In the genomic region with DNA sequence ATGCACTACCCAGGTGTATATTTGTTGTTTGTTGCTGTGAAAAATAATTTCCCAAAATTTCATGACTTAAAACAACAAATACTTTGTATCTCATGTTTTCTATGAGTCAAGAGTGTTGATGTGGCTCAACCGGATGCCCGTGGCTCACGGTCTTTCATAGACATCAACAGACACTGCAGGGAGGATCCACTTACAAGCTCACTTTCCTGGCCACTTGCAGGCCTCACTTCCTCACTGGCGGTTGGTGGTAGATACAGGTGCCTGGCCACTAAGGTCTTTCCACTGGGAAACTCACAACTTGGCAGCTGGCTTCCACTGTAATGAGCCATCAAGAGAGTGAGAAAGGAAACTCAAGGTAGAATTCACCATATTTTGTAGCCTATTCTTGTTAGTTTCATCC, we compare ENCODE assay signal across 10 cellular contexts.
DNase-seq lines count a peak whose midpoint lies in the region; ATAC-seq, FAIRE-seq and TF ChIP-seq lines count a peak whose summit lies in the region.
"Had no signal": no experiment of that assay in that cellular context is flagged by ENCODE, and none has a peak within 500 bp of the region (broad histone marks: within the 10 kb centered on the region; RNA-seq: fewer than 3 reads in every experiment).

No MANE protein-coding gene starts in this region.

- peak in 2 of 3 donors; percentile 23 to 41 for DNase-seq in right cardiac atrium
- DNase-seq in left ventricle myocardium inferior: no peak
- DNase-seq in IMR-90: no peak
- DNase-seq in H1 (ENCODE audit: low read depth in 1 of 2, low spot score in 2 of 2): no peak
- no peak for DNase-seq in effector memory CD8-positive, alpha-beta T cell
- no peak for DNase-seq in anterior cingulate cortex (lab: John Stamatoyannopoulos, UW)
- no peak for DNase-seq in NCI-H774 (lab: John Stamatoyannopoulos, UW)
- no peak for DNase-seq in activated gamma-delta T cell treated with Interleukin-2 at 50 U/mL for 16 hours
- DNase-seq: activated T-cell treated with anti-CD3 and anti-CD28 coated beads, Interleukin-2, amount 50 U/mL, for 4 hours; caudate nucleus had no signal

- H3K9ac ChIP-seq in IMR-90 (ENCODE audit: low read depth, low read length) (no peak overlapping the region), H1 (replicated peaks in 1 of 4; ENCODE audit: extremely low read depth in 1 of 4, low read depth in 3 of 4, low read length in 3 of 4) (no peak overlapping the region)

- no peak overlapping the region for H2BK12ac ChIP-seq in H1 (ENCODE audit: low read depth, low read length)

- intact Hi-C loops in right cardiac atrium (cut with DNase I) (no loop called here), left ventricle myocardium inferior (cut with micrococcal nuclease) (no loop called here), IMR-90 (cut with micrococcal nuclease) (no loop called here)

- H3K36me3 ChIP-seq in left ventricle myocardium inferior (no peaks in the 10 kb centered on the region), IMR-90 (ENCODE audit: control insufficient read depth, insufficient read depth, low read length) (no peaks in the 10 kb centered on the region), H1 (ENCODE audit: control insufficient read depth in 2 of 4, insufficient read depth in 4 of 4, low read length in 3 of 4) (no peaks in the 10 kb centered on the region)

- 84% methylated on average over 4 of the region's 4 CpGs for WGBS in right cardiac atrium
- WGBS in IMR-90 (ENCODE audit: extremely low coverage in 2 of 2, insufficient read length in 1 of 2), 2 experiments: no CpG with 5 or more reads among the region's 4 CpGs
- WGBS in H1 (ENCODE audit: extremely low coverage in 1 of 2, insufficient coverage in 1 of 2, insufficient read length in 1 of 2, insufficient replicate concordance in 2 of 2, low coverage in 1 of 2, low lambda C conversion rate in 2 of 2, missing lambda C conversion rate in 1 of 2), 2 experiments: 96% methylated on average over 4 of the region's 4 CpGs; no CpG with 5 or more reads in 1 of the 2 experiments

- TF ChIP-seq CTCF in left ventricle myocardium inferior (IDR thresholded peaks at IDR 0.05; ENCODE audit: borderline replicate concordance): no peak
- no peak for TF ChIP-seq CTCF in IMR-90 (conservative IDR thresholded peaks at IDR 0.05; ENCODE audit: low read depth, low read length)
- TF ChIP-seq CTCF in H1 (IDR thresholded peaks at IDR 0.05; ENCODE audit: control extremely low read depth in 1 of 3, insufficient read depth in 1 of 3, low read depth in 1 of 3, low read length in 3 of 3): no peak

- TF ChIP-seq RAD21 in IMR-90 (IDR thresholded peaks at IDR 0.05; ENCODE audit: low read length): no peak
- TF ChIP-seq RAD21 in H1 (IDR thresholded peaks at IDR 0.05 in 1 of 2, conservative IDR thresholded peaks at IDR 0.05 in 1 of 2; ENCODE audit: low read depth in 2 of 2, low read length in 2 of 2): no peak

- no peak overlapping the region for H3K4me3 Mint-ChIP-seq in effector memory CD8-positive, alpha-beta T cell
- H3K4me3 Mint-ChIP-seq: activated T-cell treated with anti-CD3 and anti-CD28 coated beads, Interleukin-2, amount 50 U/mL, for 4 hours had no signal

- FAIRE-seq in H1 (lab: Jason Lieb, UNC): no peak

- no peaks in the 10 kb centered on the region for H3K36me3 Mint-ChIP-seq in effector memory CD8-positive, alpha-beta T cell (ENCODE audit: insufficient read depth)

- peak overlapping the region; percentile 50; the same call in 1 of the 2 replicates for H2BK120ac ChIP-seq in IMR-90 (ENCODE audit: low read depth, low read length)
- H2BK120ac ChIP-seq in H1 (replicated peaks; ENCODE audit: low read depth, low read length): no peak overlapping the region

- H3K79me1 ChIP-seq in IMR-90 (ENCODE audit: low read depth in 1 of 2, low read length in 2 of 2) (no peaks in the 10 kb centered on the region), H1 (ENCODE audit: low read depth, low read length) (no peaks in the 10 kb centered on the region)

- H3K9me3 ChIP-seq in right cardiac atrium (ENCODE audit: control insufficient read depth, low read length) (no peaks in the 10 kb centered on the region), left ventricle myocardium inferior (replicated peaks) (no peaks in the 10 kb centered on the region), IMR-90 (ENCODE audit: control insufficient read depth, insufficient read depth, low read length) (no peaks in the 10 kb centered on the region), H1 (ENCODE audit: insufficient read depth in 2 of 2, low read depth in 1 of 2, low read length in 1 of 2) (no peaks in the 10 kb centered on the region)

- POLR2A ChIA-PET in IMR-90 (lab: Charles Lee; ENCODE audit: unreplicated experiment) (interaction anchor here (0.6 kb wide), 1 partner anchor 467 kb away, joined by 3 read pairs; no protein-coding TSS in a partner anchor), H1 (lab: Charles Lee; ENCODE audit: partially characterized antibody) (no interaction called here)

- H3K79me2 ChIP-seq in H1 (ENCODE audit: control insufficient read depth in 1 of 2, insufficient read depth in 2 of 2, low read length in 2 of 2): no peaks in the 10 kb centered on the region

- H4K8ac ChIP-seq in IMR-90 (ENCODE audit: low read depth in 2 of 2, low read length in 2 of 2): no peak overlapping the region; a peak in 1 of 4 replicates
- H4K8ac ChIP-seq in H1 (ENCODE audit: extremely low read depth, insufficient read depth, low read length): no peak overlapping the region

- TF ChIP-seq EP300 in H1 (IDR thresholded peaks at IDR 0.05; ENCODE audit: borderline replicate concordance in 1 of 2, low read depth in 2 of 2, low read length in 2 of 2): no peak

- H4K5ac ChIP-seq in IMR-90 (ENCODE audit: low read depth, low read length) (peak overlapping the region; percentile 89), H1 (ENCODE audit: insufficient read length, low read depth, low read length) (no peak overlapping the region)

- H3K4me2 ChIP-seq in IMR-90 (ENCODE audit: low read depth, low read length): no peak overlapping the region
- no peak overlapping the region for H3K4me2 ChIP-seq in H1 (ENCODE audit: insufficient read depth in 1 of 2, low read depth in 2 of 2, low read length in 2 of 2)

- H3K4me1 ChIP-seq in right cardiac atrium (ENCODE audit: control insufficient read depth, insufficient read depth, low read length) (no peaks in the 10 kb centered on the region), left ventricle myocardium inferior (peaks cover 6% of the 10 kb centered on the region), IMR-90 (ENCODE audit: control insufficient read depth, insufficient read depth, low read length) (peaks cover 9% of the 10 kb centered on the region), H1 (replicated peaks in 1 of 4; ENCODE audit: control insufficient read depth in 3 of 4, insufficient read depth in 4 of 4, low read length in 3 of 4) (peaks cover 0 to 5% (median 2%) of the 10 kb centered on the region in 4 experiments; a peak in 2 of 7 replicates)

- no peaks in the 10 kb centered on the region for H3K23me2 ChIP-seq in H1 (ENCODE audit: low read depth, low read length)

- H3K14ac ChIP-seq in IMR-90 (replicated peaks; ENCODE audit: low read depth, low read length) (0 out of 2 replicates have a peak overlapping the region, but pooled peaks have one; percentile 17), H1 (ENCODE audit: insufficient read length) (no peak overlapping the region)

- in situ Hi-C loops in IMR-90 (cut with MboI; ENCODE audit: low sequenced_read_pairs): no loop called here

- CTCF ChIA-PET in IMR-90 (lab: Yijun Ruan, JAX) (interaction anchor here (1.1 kb wide), 1 partner anchor 11 kb away, joined by 3 read pairs; no protein-coding TSS in a partner anchor), H1 (lab: Charles Lee; ENCODE audit: partially characterized antibody) (no interaction called here)

- no peak overlapping the region for H3K56ac ChIP-seq in IMR-90 (ENCODE audit: extremely low read depth, insufficient read depth, low read length)
- no peak overlapping the region for H3K56ac ChIP-seq in H1 (replicated peaks; ENCODE audit: insufficient read length, low read depth, low read length)

- peak overlapping the region; percentile 45; the same call in 1 of the 2 replicates for H2BK20ac ChIP-seq in IMR-90 (ENCODE audit: low read depth, low read length)
- H2BK20ac ChIP-seq in H1 (ENCODE audit: low read length): 0 out of 2 replicates have a peak overlapping the region, but pooled peaks have one; percentile 5

- H3K27me3 ChIP-seq in right cardiac atrium (ENCODE audit: control insufficient read depth, insufficient read depth): no peaks in the 10 kb centered on the region
- no peaks in the 10 kb centered on the region for H3K27me3 ChIP-seq in left ventricle myocardium inferior (ENCODE audit: low read depth)
- H3K27me3 ChIP-seq in IMR-90 (ENCODE audit: control insufficient read depth, insufficient read depth, low read length): no peaks in the 10 kb centered on the region
- no peaks in the 10 kb centered on the region for H3K27me3 ChIP-seq in H1 (replicated peaks in 1 of 4; ENCODE audit: control insufficient read depth in 3 of 4, extremely low read depth in 1 of 4, insufficient read depth in 3 of 4, low read length in 3 of 4)

- ATAC-seq in right cardiac atrium (no peak), IMR-90 (ENCODE audit: low read depth) (no peak)
- ATAC-seq in effector memory CD8-positive, alpha-beta T cell (replicated peaks): no peak
- ATAC-seq: activated T-cell treated with anti-CD3 and anti-CD28 coated beads, Interleukin-2, amount 50 U/mL, for 4 hours had no signal

- H2AFZ ChIP-seq in IMR-90 (replicated peaks; ENCODE audit: low read length, poor library complexity): no peak overlapping the region
- no peak overlapping the region for H2AFZ ChIP-seq in H1 (ENCODE audit: low read length)

- H4K20me1 ChIP-seq in IMR-90 (ENCODE audit: insufficient read depth, low read length): no peaks in the 10 kb centered on the region
- no peaks in the 10 kb centered on the region for H4K20me1 ChIP-seq in H1 (replicated peaks in 1 of 2; ENCODE audit: control insufficient read depth in 1 of 2, insufficient read depth in 2 of 2, low read length in 2 of 2)

- no peak overlapping the region for H3K27ac Mint-ChIP-seq in effector memory CD8-positive, alpha-beta T cell

- no TSS peak for BruUV-seq in IMR-90 (replicated peaks; lab: Mats Ljungman, UMichigan)

- H3K27me3 Mint-ChIP-seq in effector memory CD8-positive, alpha-beta T cell: peaks cover 0 to 10% of the 10 kb centered on the region in 2 donors

- no peaks in the 10 kb centered on the region for H3K4me1 Mint-ChIP-seq in effector memory CD8-positive, alpha-beta T cell (ENCODE audit: low read depth in 2 of 2)

- H4K91ac ChIP-seq in IMR-90 (ENCODE audit: insufficient read depth, low read depth, low read length) (peak overlapping the region; percentile 68; the same call in 1 of the 2 replicates), H1 (replicated peaks; ENCODE audit: insufficient read length, low read length) (no peak overlapping the region)

- peak overlapping the region; percentile 10 for H2AK9ac ChIP-seq in IMR-90 (replicated peaks; ENCODE audit: low read depth, low read length, poor library complexity)

- peaks cover 0 to 6% of the 10 kb centered on the region in 2 donors for H3K9me3 Mint-ChIP-seq in effector memory CD8-positive, alpha-beta T cell
- H3K9me3 Mint-ChIP-seq: activated T-cell treated with anti-CD3 and anti-CD28 coated beads, Interleukin-2, amount 50 U/mL, for 4 hours had no signal

- H2AK5ac ChIP-seq in IMR-90 (ENCODE audit: low read depth, low read length): peak overlapping the region; percentile 66; the same call in 1 of the 2 replicates
- H2AK5ac ChIP-seq in H1 (ENCODE audit: low read depth, low read length): no peak overlapping the region

- H2BK5ac ChIP-seq in IMR-90 (ENCODE audit: low read depth, low read length, poor library complexity, severe bottlenecking) (peak overlapping the region; percentile 82), H1 (ENCODE audit: low read depth, low read length) (no peak overlapping the region)

- no peak for TF ChIP-seq POLR2A in IMR-90 (IDR thresholded peaks at IDR 0.05; ENCODE audit: low read depth, low read length)
- no peak for TF ChIP-seq POLR2A in H1 (IDR thresholded peaks at IDR 0.05; ENCODE audit: control extremely low read depth in 1 of 2, low read depth in 2 of 2, low read length in 2 of 2)

- dilution Hi-C loops in IMR-90 (cut with HindIII; ENCODE audit: low sequenced_read_pairs, unreplicated experiment): no loop called here

- H3K23ac ChIP-seq in IMR-90 (ENCODE audit: low read depth, low read length) (no peak overlapping the region), H1 (ENCODE audit: insufficient read length) (no peak overlapping the region)

- no peak overlapping the region for H3K27ac ChIP-seq in right cardiac atrium (ENCODE audit: low read length)
- no peak overlapping the region for H3K27ac ChIP-seq in left ventricle myocardium inferior (replicated peaks)
- peak overlapping the region; percentile 61; the same call in 1 of the 2 replicates for H3K27ac ChIP-seq in IMR-90 (ENCODE audit: insufficient read depth, low read length)
- no peak overlapping the region for H3K27ac ChIP-seq in H1 (ENCODE audit: low read depth, low read length)

- H3K9me1 ChIP-seq in IMR-90 (ENCODE audit: insufficient read depth, low read length): no peaks in the 10 kb centered on the region

- H3K18ac ChIP-seq in IMR-90 (ENCODE audit: low read depth, low read length) (peak overlapping the region; percentile 57; the same call in 1 of the 2 replicates), H1 (ENCODE audit: extremely low read depth, low read length) (no peak overlapping the region)

- H3K4me3 ChIP-seq in right cardiac atrium (ENCODE audit: low read length) (no peak overlapping the region), left ventricle myocardium inferior (no peak overlapping the region), IMR-90 (ENCODE audit: insufficient read depth, low read depth, low read length) (no peak overlapping the region), H1 (ENCODE audit: extremely low read depth in 1 of 4, insufficient read depth in 2 of 4, low read depth in 3 of 4, low read length in 4 of 4) (no peak overlapping the region)

- H3K4ac ChIP-seq in IMR-90 (ENCODE audit: low read depth, low read length) (peak overlapping the region; percentile 20; the same call in 1 of the 2 replicates), H1 (replicated peaks; ENCODE audit: insufficient read length, low read depth, low read length) (no peak overlapping the region)

- peak overlapping the region; percentile 88; the same call in 2 of the 3 replicates for H2BK15ac ChIP-seq in IMR-90 (ENCODE audit: low read depth, low read length)
- no peak overlapping the region for H2BK15ac ChIP-seq in H1 (ENCODE audit: low read length)

Comparison
In these comparisons a context has a peak if more than half of its experiments do, and no peak if none do; other contexts are left out.
1. DNase-seq: peak in right cardiac atrium (2 of 3); none in left ventricle myocardium inferior (single experiment), IMR-90 (single experiment), H1 (0 of 2), effector memory CD8-positive, alpha-beta T cell (0 of 3), anterior cingulate cortex (0 of 58), NCI-H774 (single experiment) and activated gamma-delta T cell treated with Interleukin-2 at 50 U/mL for 16 hours (single experiment).